1 cellular context compared by ENCODE assay signal in the genomic region with DNA sequence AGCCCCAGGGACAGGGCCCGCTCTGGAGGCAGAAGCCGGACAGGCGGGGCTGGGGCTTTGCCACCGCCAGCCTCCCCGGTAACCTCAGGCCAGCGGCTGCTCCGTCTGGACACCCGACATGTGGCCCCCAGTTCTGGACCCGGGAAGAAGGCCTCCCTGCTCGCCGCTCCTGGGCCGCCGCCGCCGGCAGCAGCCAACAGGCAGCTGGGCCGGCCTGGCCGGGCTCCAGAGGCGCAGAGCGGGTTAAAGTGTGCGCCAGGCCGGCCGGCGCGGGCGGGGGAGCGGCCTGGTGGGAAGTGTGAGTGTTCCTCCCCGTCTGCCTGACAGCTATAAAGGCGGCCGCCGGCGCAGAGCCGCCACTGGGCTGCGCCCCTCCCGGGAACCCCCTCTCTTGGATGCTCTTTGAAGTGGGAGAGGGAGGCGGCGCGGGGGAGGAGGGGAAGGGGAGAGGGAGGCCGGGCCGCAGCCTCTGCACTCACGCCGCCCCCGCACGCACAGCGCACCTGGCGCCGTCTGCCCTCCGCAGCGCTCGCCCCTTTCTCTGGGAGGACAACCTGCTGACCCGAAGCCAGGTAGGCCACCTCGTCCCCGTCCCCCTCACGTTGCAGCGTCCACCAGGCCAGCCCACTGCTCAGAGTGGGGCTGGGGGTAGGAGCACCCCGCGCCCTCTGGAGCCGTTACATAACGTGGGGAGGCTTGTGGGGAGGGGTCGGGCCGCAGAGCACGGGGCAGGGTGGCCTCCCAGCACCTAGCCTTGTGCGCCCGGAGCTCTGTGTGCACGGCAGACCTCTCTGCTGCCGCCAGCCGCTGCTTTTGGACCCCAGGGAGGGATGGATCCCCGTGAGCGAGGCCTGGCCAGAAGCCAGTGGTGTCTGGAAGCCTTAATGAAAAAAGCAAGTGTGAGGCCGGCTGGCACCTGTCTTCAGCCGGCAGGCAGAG.
TF ChIP-seq lines count a peak whose summit lies in the region.

A gene (plus strand): TSS at position 359 of the 939 bp plus-strand sequence. CDS start 2,009 bp downstream, outside the sequence.

TF ChIP-seq in WTC11, 78 proteins besides CTCF, POLR2A, EP300 and RAD21 (continued from another document):
- TF ChIP-seq, protein P1, sequence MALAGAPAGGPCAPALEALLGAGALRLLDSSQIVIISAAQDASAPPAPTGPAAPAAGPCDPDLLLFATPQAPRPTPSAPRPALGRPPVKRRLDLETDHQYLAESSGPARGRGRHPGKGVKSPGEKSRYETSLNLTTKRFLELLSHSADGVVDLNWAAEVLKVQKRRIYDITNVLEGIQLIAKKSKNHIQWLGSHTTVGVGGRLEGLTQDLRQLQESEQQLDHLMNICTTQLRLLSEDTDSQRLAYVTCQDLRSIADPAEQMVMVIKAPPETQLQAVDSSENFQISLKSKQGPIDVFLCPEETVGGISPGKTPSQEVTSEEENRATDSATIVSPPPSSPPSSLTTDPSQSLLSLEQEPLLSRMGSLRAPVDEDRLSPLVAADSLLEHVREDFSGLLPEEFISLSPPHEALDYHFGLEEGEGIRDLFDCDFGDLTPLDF (CRISPR knock-in tag; IDR thresholded peaks at IDR 0.05): no peak
- TF ChIP-seq ELF4 (CRISPR knock-in tag; IDR thresholded peaks at IDR 0.05; ENCODE audit: low read depth) (no peak), ZNF263 (CRISPR knock-in tag; IDR thresholded peaks at IDR 0.05; ENCODE audit: low read depth) (0 out of 2 replicates have a peak, but pooled peaks have one; percentile 32), TCF7 (CRISPR knock-in tag; IDR thresholded peaks at IDR 0.05; ENCODE audit: low read depth) (no peak), CREB1 (CRISPR knock-in tag; IDR thresholded peaks at IDR 0.05) (no peak), SOX15 (CRISPR knock-in tag; IDR thresholded peaks at IDR 0.05) (no peak), ZNF396 (CRISPR knock-in tag; IDR thresholded peaks at IDR 0.05; ENCODE audit: borderline replicate concordance) (no peak), MYBL2 (CRISPR knock-in tag; IDR thresholded peaks at IDR 0.05) (no peak)
- TF ChIP-seq, protein P2, sequence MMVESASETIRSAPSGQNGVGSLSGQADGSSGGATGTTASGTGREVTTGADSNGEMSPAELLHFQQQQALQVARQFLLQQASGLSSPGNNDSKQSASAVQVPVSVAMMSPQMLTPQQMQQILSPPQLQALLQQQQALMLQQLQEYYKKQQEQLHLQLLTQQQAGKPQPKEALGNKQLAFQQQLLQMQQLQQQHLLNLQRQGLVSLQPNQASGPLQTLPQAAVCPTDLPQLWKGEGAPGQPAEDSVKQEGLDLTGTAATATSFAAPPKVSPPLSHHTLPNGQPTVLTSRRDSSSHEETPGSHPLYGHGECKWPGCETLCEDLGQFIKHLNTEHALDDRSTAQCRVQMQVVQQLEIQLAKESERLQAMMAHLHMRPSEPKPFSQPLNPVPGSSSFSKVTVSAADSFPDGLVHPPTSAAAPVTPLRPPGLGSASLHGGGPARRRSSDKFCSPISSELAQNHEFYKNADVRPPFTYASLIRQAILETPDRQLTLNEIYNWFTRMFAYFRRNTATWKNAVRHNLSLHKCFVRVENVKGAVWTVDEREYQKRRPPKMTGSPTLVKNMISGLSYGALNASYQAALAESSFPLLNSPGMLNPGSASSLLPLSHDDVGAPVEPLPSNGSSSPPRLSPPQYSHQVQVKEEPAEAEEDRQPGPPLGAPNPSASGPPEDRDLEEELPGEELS (CRISPR knock-in tag; IDR thresholded peaks at IDR 0.05): no peak
- TF ChIP-seq, protein P3, sequence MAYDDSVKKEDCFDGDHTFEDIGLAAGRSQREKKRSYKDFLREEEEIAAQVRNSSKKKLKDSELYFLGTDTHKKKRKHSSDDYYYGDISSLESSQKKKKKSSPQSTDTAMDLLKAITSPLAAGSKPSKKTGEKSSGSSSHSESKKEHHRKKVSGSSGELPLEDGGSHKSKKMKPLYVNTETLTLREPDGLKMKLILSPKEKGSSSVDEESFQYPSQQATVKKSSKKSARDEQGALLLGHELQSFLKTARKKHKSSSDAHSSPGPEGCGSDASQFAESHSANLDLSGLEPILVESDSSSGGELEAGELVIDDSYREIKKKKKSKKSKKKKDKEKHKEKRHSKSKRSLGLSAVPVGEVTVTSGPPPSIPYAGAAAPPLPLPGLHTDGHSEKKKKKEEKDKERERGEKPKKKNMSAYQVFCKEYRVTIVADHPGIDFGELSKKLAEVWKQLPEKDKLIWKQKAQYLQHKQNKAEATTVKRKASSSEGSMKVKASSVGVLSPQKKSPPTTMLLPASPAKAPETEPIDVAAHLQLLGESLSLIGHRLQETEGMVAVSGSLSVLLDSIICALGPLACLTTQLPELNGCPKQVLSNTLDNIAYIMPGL (CRISPR knock-in tag; IDR thresholded peaks at IDR 0.05): peak; percentile 74
